Comparison of ENCODE assay signal across 16 cellular contexts in genomic region chr5:107155667-107156066, GRCh38.
"Had no signal": no experiment of that assay in that cellular context is flagged by ENCODE, and none has a peak within 500 bp of the region (broad histone marks: within the 10 kb centered on the region; RNA-seq: fewer than 3 reads in every experiment).

No MANE protein-coding gene starts in this region.

- H3K4me3 ChIP-seq: gastroesophageal sphincter, mucosa of descending colon, pancreas, tibial artery, uterus had no signal

- DNase-seq: activated CD4-positive, alpha-beta T cell treated with anti-CD3 and anti-CD28 coated beads, Interleukin-2, amount 10 ng/mL, durations not matched to agents 24 days and 14 days; activated CD4-positive, CD25-positive, alpha-beta regulatory T cell; activated CD8-positive, alpha-beta memory T cell treated with anti-CD3 and anti-CD28 coated beads, Interleukin-2, amount 50 U/mL, for 4 hours; activated CD8-positive, alpha-beta T cell treated with anti-CD3 and anti-CD28 coated beads, Interleukin-2, amount 10 ng/mL, durations not matched to agents 7 days and 5 days; activated effector memory CD4-positive, alpha-beta T cell treated with anti-CD3 and anti-CD28 coated beads, Interleukin-2, amount 50 U/mL, for 16 hours; activated T-cell treated with anti-CD3 and anti-CD28 coated beads, Interleukin-2, amount 50 U/mL, for 48 hours; caudate nucleus; islet precursor cell; mucosa of descending colon; naive thymus-derived CD4-positive, alpha-beta T cell; pancreas; tibial artery; uterus had no signal

- ATAC-seq: activated CD8-positive, alpha-beta T cell treated with anti-CD3 and anti-CD28 coated beads, Interleukin-2, amount 10 ng/mL, durations not matched to agents 7 days and 5 days; gastroesophageal sphincter; left lobe of liver; mucosa of descending colon; naive thymus-derived CD4-positive, alpha-beta T cell; pancreas; stimulated activated memory B cell treated with anti-CD40 and anti-IgM and Interleukin-4, amounts not matched to agents 10 μg/mL and 1 μg/mL and 100 μg/mL, for 72 hours had no signal

- H3K27me3 ChIP-seq: gastroesophageal sphincter, pancreas, tibial artery, uterus had no signal

- H3K9me3 ChIP-seq: gastroesophageal sphincter, mucosa of descending colon, pancreas, tibial artery, uterus had no signal

- H3K4me1 ChIP-seq: gastroesophageal sphincter, uterus had no signal

- FAIRE-seq: pancreas had no signal

- H3K27ac ChIP-seq: gastroesophageal sphincter, pancreas, tibial artery, uterus had no signal

- H3K36me3 ChIP-seq: gastroesophageal sphincter, pancreas, tibial artery, uterus had no signal
